11 cellular contexts compared by ENCODE assay signal in the genomic region with DNA sequence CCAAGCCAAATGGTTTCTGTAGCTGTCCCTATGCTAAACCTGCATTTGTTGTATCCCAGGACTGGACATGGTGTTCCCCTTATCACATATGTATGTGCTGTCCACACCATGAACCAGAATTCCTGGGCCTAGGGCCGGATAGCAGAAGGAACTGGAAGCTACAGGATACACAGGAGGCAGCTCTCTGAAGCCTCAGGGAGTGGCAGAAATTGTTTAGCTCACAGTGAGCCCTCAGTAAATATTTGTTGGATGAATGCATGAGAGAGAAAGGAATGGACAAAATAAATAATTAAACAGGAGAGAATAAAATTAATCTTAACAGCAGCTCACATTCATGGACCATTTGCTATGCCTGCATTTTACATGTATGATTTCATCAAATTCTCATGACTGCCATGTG. TPM values are rescaled to one million over a fixed set of nuclear protein-coding genes. Genes with fewer than 3 reads are reported as not detected.
DNase-seq lines count a peak whose midpoint lies in the region; ATAC-seq, FAIRE-seq and TF ChIP-seq lines count a peak whose summit lies in the region.
"Had no signal": no experiment of that assay in that cellular context is flagged by ENCODE, and none has a peak within 500 bp of the region (broad histone marks: within the 10 kb centered on the region; RNA-seq: fewer than 3 reads in every experiment).

No MANE protein-coding gene starts in this region.

- CTCF ChIA-PET in AG04449 (lab: Yijun Ruan, JAX): interaction anchor here (0.5 to 13.4 kb wide), 11 partner anchors 8 to 315 kb away, joined by 3 to 154 read pairs (median 6); no protein-coding TSS in a partner anchor

- H3K36me3 ChIP-seq in keratinocyte (ENCODE audit: control insufficient read depth in 2 of 2, extremely low read depth in 1 of 2, insufficient read depth in 2 of 2, low read length in 2 of 2) (peaks cover 10 to 19% of the 10 kb centered on the region in 2 experiments), tibial nerve (peaks cover 0 to 12% (median 0%) of the 10 kb centered on the region in 3 donors)

- H3K9me3 Mint-ChIP-seq in activated T-helper 17 cell treated with anti-CD3 and anti-CD28 coated beads, Interleukin-2, amount 50 U/mL, for 72 hours: no peaks in the 10 kb centered on the region
- H3K9me3 Mint-ChIP-seq: mesothelial cell of epicardium had no signal

- no peak overlapping the region for H2AFZ ChIP-seq in keratinocyte (ENCODE audit: control insufficient read depth, low read length)

- H3K4me1 Mint-ChIP-seq in activated T-helper 17 cell treated with anti-CD3 and anti-CD28 coated beads, Interleukin-2, amount 50 U/mL, for 72 hours: peaks cover 25% of the 10 kb centered on the region

- H3K79me2 ChIP-seq in keratinocyte (ENCODE audit: control insufficient read depth, insufficient read depth, low read length): peaks cover 26% of the 10 kb centered on the region

- in situ Hi-C loops in GM13977 (cut with MboI; ENCODE audit: low pct_unique_long_range_greater_than_20kb, low sequenced_read_pairs, unreplicated experiment): no loop called here

- peak overlapping the region; percentile 87 for H3K9ac ChIP-seq in keratinocyte (ENCODE audit: control insufficient read depth, extremely low read depth, insufficient read depth, low read length)

- DNase-seq in AG04449 (ENCODE audit: low read depth, low spot score): no peak
- peak; percentile 73 for DNase-seq in HCEC 1CT
- no peak for DNase-seq in keratinocyte (ENCODE audit: low read depth, low spot score)
- no peak for DNase-seq in GOT3 (lab: John Stamatoyannopoulos, UW)
- DNase-seq in tibial nerve (ENCODE audit: low spot score in 2 of 2): no peak
- DNase-seq in GM13977 (ENCODE audit: low spot score): no peak
- DNase-seq: NCI-H345; stimulated activated CD4-positive, alpha-beta T cell treated with anti-CD3 and anti-CD28 coated beads, Interleukin-12 subunit alpha, Interleukin-12 subunit beta, amount 100 ng/mL, for 4 hours had no signal

- H3K9me3 ChIP-seq in keratinocyte (ENCODE audit: control insufficient read depth, low read depth, low read length) (no peaks in the 10 kb centered on the region), tibial nerve (no peaks in the 10 kb centered on the region)

- peak; percentile 48 for FAIRE-seq in keratinocyte (lab: Jason Lieb, UNC)

- H3K36me3 Mint-ChIP-seq in activated T-helper 17 cell treated with anti-CD3 and anti-CD28 coated beads, Interleukin-2, amount 50 U/mL, for 72 hours (ENCODE audit: low read depth): peaks cover 54% of the 10 kb centered on the region

- H3K4me3 ChIP-seq in AG04449 (ENCODE audit: low read depth, low read length): peak overlapping the region; percentile 87
- H3K4me3 ChIP-seq in keratinocyte (ENCODE audit: control insufficient read depth in 2 of 3, extremely low read depth in 1 of 3, insufficient read depth in 2 of 3, low read depth in 1 of 3, low read length in 3 of 3): peak overlapping the region; percentile 30 to 64 (median 50)
- no peak overlapping the region for H3K4me3 ChIP-seq in tibial nerve

- TF ChIP-seq POLR2A in tibial nerve (IDR thresholded peaks at IDR 0.05): no peak

- dilution Hi-C loops in keratinocyte (cut with MboI; ENCODE audit: extremely low pct_ligation_motif_present, low sequenced_read_pairs): no loop called here

- peak overlapping the region; percentile 93 for H3K4me3 Mint-ChIP-seq in activated T-helper 17 cell treated with anti-CD3 and anti-CD28 coated beads, Interleukin-2, amount 50 U/mL, for 72 hours

- H3K27ac ChIP-seq in keratinocyte (ENCODE audit: control insufficient read depth, insufficient read depth, low read length) (peak overlapping the region; percentile 90), tibial nerve (no peak overlapping the region)

- H3K4me1 ChIP-seq in keratinocyte (ENCODE audit: control insufficient read depth, extremely low read depth, insufficient read depth, low read length): peaks cover 43% of the 10 kb centered on the region
- H3K4me1 ChIP-seq in tibial nerve: peaks cover 0 to 40% (median 18%) of the 10 kb centered on the region in 4 donors

- no peak for TF ChIP-seq EP300 in tibial nerve (IDR thresholded peaks at IDR 0.05)

- H4K20me1 ChIP-seq in keratinocyte (ENCODE audit: control insufficient read depth, extremely low read depth, insufficient read depth, low read length): no peaks in the 10 kb centered on the region

- 77 to 100% methylated on average over 1 of the region's 1 CpG for WGBS in tibial nerve, 2 donors

- TF ChIP-seq CTCF in AG04449 (IDR thresholded peaks at IDR 0.05; ENCODE audit: insufficient read depth, low read length, missing control alignments) (no peak), keratinocyte (optimal IDR thresholded peaks at IDR 0.05 in 1 of 3, IDR thresholded peaks at IDR 0.05 in 1 of 3, conservative IDR thresholded peaks at IDR 0.05 in 1 of 3; ENCODE audit: extremely low read depth in 1 of 3, insufficient read depth in 2 of 3, low read length in 3 of 3) (no peak), tibial nerve (IDR thresholded peaks at IDR 0.05) (no peak), GM13977 (IDR thresholded peaks at IDR 0.05; ENCODE audit: extremely low read depth, insufficient read depth, missing control alignments) (no peak)

- no peaks in the 10 kb centered on the region for H3K9me1 ChIP-seq in keratinocyte (ENCODE audit: control insufficient read depth, extremely low read depth, insufficient read depth, low read length)

- H3K27me3 Mint-ChIP-seq in activated T-helper 17 cell treated with anti-CD3 and anti-CD28 coated beads, Interleukin-2, amount 50 U/mL, for 72 hours: no peaks in the 10 kb centered on the region

- H3K27ac Mint-ChIP-seq in activated T-helper 17 cell treated with anti-CD3 and anti-CD28 coated beads, Interleukin-2, amount 50 U/mL, for 72 hours: no peak overlapping the region

- no peak for ATAC-seq in activated T-helper 17 cell treated with anti-CD3 and anti-CD28 coated beads, Interleukin-2, amount 50 U/mL, for 72 hours (replicated peaks)
- no peak for ATAC-seq in HG02610 (IDR thresholded peaks at IDR 0.05; ENCODE audit: unreplicated experiment)

- H3K27me3 ChIP-seq in keratinocyte (ENCODE audit: control insufficient read depth, extremely low read depth, insufficient read depth, low read length) (no peaks in the 10 kb centered on the region), tibial nerve (no peaks in the 10 kb centered on the region)

- H3K4me2 ChIP-seq in keratinocyte (ENCODE audit: control insufficient read depth, extremely low read depth, insufficient read depth, low read depth, low read length): peak overlapping the region; percentile 97

- POLR2A ChIA-PET in AG04449 (lab: Yijun Ruan, JAX): interaction anchor here (0.6 to 1.4 kb wide), 4 partner anchors 25 to 84 kb away, joined by 3 to 5 read pairs (median 3); no protein-coding TSS in a partner anchor

RNA-seq across cellular contexts. Expression of a gene that starts 2.1 kb away (rescaled TPM):
- total RNA-seq in activated T-helper 17 cell treated with anti-CD3 and anti-CD28 coated beads, Interleukin-2, amount 50 U/mL, for 72 hours: 10 to 100 TPM; 30.0 to 38.5 TPM
- 30.5 to 42.1 TPM (median 37.3 TPM) in 3 replicates for polyA plus RNA-seq in keratinocyte
- 12.9 TPM for polyA plus RNA-seq in keratinocyte (2011; ENCODE audit: low read depth)
- polyA plus RNA-seq in keratinocyte (2011; cell fraction: cytosol; rRNA removed): 39.1 and 42.7 TPM in 2 replicates
- 54.2 and 56.5 TPM in 2 replicates for polyA plus RNA-seq in keratinocyte (2011; cell fraction: nucleus; rRNA removed)
- polyA plus RNA-seq in keratinocyte (2012; ENCODE audit: low replicate concordance): 19.2 and 29.1 TPM in 2 replicates
- polyA minus RNA-seq in keratinocyte: 56.5 to 63.8 TPM (median 61.9 TPM) in 3 replicates
- 43.9 TPM for polyA minus RNA-seq in keratinocyte (2011; cell fraction: cytosol; rRNA and poly(A)+ RNA removed)
- 51.6 and 76.6 TPM in 2 replicates for polyA minus RNA-seq in keratinocyte (2011; cell fraction: nucleus; rRNA and poly(A)+ RNA removed)
- total RNA-seq in tibial nerve: 10 to 100 TPM; 16.5 to 41.1 (median 30.1) TPM

RNA-seq across cellular contexts. Expression of a gene that starts 4.1 kb away (rescaled TPM):
- total RNA-seq in activated T-helper 17 cell treated with anti-CD3 and anti-CD28 coated beads, Interleukin-2, amount 50 U/mL, for 72 hours: 1 to 10 TPM; 6.5 to 7.0 TPM
- polyA plus RNA-seq in keratinocyte: 15.3 to 16.9 TPM (median 16.6 TPM) in 3 replicates
- 6.5 TPM for polyA plus RNA-seq in keratinocyte (2011; ENCODE audit: low read depth)
- polyA plus RNA-seq in keratinocyte (2011; cell fraction: cytosol; rRNA removed): 14.6 and 19.3 TPM in 2 replicates
- 20.6 TPM in 2 replicates for polyA plus RNA-seq in keratinocyte (2011; cell fraction: nucleus; rRNA removed)
- 8.2 and 12.3 TPM in 2 replicates for polyA plus RNA-seq in keratinocyte (2012; ENCODE audit: low replicate concordance)
- polyA minus RNA-seq in keratinocyte: 8.8 to 12.6 TPM (median 10.7 TPM) in 3 replicates
- polyA minus RNA-seq in keratinocyte (2011; cell fraction: cytosol; rRNA and poly(A)+ RNA removed): 3.6 TPM
- polyA minus RNA-seq in keratinocyte (2011; cell fraction: nucleus; rRNA and poly(A)+ RNA removed): 9.4 and 16.4 TPM in 2 replicates
- total RNA-seq in tibial nerve: 1 to 10 TPM; 1.5 to 5.7 (median 3.0) TPM

Comparison
In these comparisons a context has a peak if more than half of its experiments do, and no peak if none do; other contexts are left out.
1. H3K4me3 ChIP-seq: peak in AG04449 (single experiment) and keratinocyte (3 of 3); none in tibial nerve (0 of 4).